8 cellular contexts compared by ENCODE assay signal in the genomic region with DNA sequence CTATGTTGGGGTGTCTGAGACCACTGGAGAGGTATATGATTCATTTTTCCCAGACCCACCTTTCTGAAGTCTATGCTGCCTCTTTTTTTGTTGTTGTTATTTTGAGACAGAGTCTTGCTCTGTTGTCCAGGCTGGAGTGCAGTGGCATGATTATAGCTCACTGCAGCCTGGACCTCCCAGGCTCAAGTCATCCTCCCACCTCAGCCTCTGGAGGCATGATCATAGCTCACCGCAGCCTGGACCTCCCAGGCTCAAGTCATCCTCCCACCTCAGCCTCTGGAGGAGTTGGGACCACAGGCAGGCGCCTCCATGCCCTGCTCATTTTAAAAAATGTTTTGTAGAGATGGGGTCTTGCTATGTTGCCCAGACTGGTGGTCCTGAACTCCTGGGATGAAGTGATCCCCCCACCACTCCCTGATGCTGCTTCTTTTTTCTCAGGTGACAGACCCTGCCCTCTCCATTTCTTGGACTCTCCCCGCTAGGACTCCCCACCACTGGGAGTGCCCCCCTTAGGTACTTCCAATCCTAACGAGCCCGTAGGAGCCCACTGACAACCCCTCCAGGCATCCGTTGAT. TPM values are rescaled to one million over a fixed set of nuclear protein-coding genes. Genes with fewer than 3 reads are reported as not detected.
DNase-seq lines count a peak whose midpoint lies in the region; ATAC-seq, FAIRE-seq and TF ChIP-seq lines count a peak whose summit lies in the region.

No MANE protein-coding gene starts in this region.

- H3K27me3 ChIP-seq in CD4-positive, alpha-beta T cell (ENCODE audit: control insufficient read depth, insufficient read depth, low read length) = no peaks in the 10 kb centered on the region
- H3K27me3 ChIP-seq in PC-9 (ENCODE audit: insufficient read depth, low read depth) (no peaks in the 10 kb centered on the region), endothelial cell of umbilical vein (ENCODE audit: control insufficient read depth in 2 of 2, insufficient read depth in 2 of 2, low read length in 2 of 2) (no peaks in the 10 kb centered on the region)

- POLR2A ChIA-PET in CD4-positive, alpha-beta T cell (lab: Charles Lee) = interaction anchor here (0.6 kb wide), 2 partner anchors 307 to 310 kb away, joined by 3 read pairs; no protein-coding TSS in a partner anchor
- POLR2A ChIA-PET in PC-9 (lab: Charles Lee; ENCODE audit: unreplicated experiment) (interaction anchor here (0.6 kb wide), 1 partner anchor 158 kb away, joined by 18 read pairs; no protein-coding TSS in a partner anchor), endothelial cell of umbilical vein (lab: Charles Lee) (no interaction called here)

- peaks cover 60% of the 10 kb centered on the region for H3F3A ChIP-seq in PC-9 (ENCODE audit: insufficient read depth, low read depth)

- H3K9ac ChIP-seq in endothelial cell of umbilical vein (replicated peaks; ENCODE audit: extremely low read depth, insufficient read depth, low read length) = no peak overlapping the region

- peaks cover 68% of the 10 kb centered on the region for H3K36me3 Mint-ChIP-seq in CD4-positive, alpha-beta T cell (ENCODE audit: low read depth)
- no peaks in the 10 kb centered on the region for H3K36me3 Mint-ChIP-seq in osteocyte (ENCODE audit: unreplicated experiment)

- no peak for ATAC-seq in CD4-positive, alpha-beta T cell (ENCODE audit: poor library complexity)
- no peak for ATAC-seq in left colon

- no peaks in the 10 kb centered on the region for H3K9me3 ChIP-seq in CD4-positive, alpha-beta T cell (ENCODE audit: control insufficient read depth, low read length)
- H3K9me3 ChIP-seq in PC-9 (ENCODE audit: insufficient read depth, low read depth) (no peaks in the 10 kb centered on the region), endothelial cell of umbilical vein (replicated peaks; ENCODE audit: control insufficient read depth, insufficient read depth, low read length) (no peaks in the 10 kb centered on the region)

- H3K4me3 ChIP-seq in PC-9 = peak overlapping the region; percentile 81
- H3K4me3 ChIP-seq in endothelial cell of umbilical vein (replicated peaks in 1 of 3; ENCODE audit: insufficient read depth in 1 of 3, low read depth in 1 of 3, low read length in 3 of 3) = peak overlapping the region in 2 of 3 experiments; percentile 79 to 88

- H3K9me2 ChIP-seq in PC-9 (ENCODE audit: insufficient read depth) = no peaks in the 10 kb centered on the region

- dilution Hi-C loops in endothelial cell of umbilical vein (cut with MboI; ENCODE audit: extremely low pct_ligation_motif_present, low sequenced_read_pairs) = no loop called here

- CTCF ChIA-PET in CD4-positive, alpha-beta T cell (lab: Charles Lee) = interaction anchor here (1.1 kb wide), 1 partner anchor 40 kb away, joined by 3 read pairs; no protein-coding TSS in a partner anchor
- CTCF ChIA-PET in PC-9 (lab: Charles Lee) = interaction anchor here (0.7 kb wide), 1 partner anchor 156 kb away, joined by 4 read pairs; no protein-coding TSS in a partner anchor
- CTCF ChIA-PET in endothelial cell of umbilical vein (lab: Charles Lee) = no interaction called here

- peak overlapping the region; percentile 98 for H3K4me2 ChIP-seq in PC-9
- H3K4me2 ChIP-seq in endothelial cell of umbilical vein (ENCODE audit: insufficient read depth, low read length) = peak overlapping the region; percentile 90

- H3K4me3 Mint-ChIP-seq in CD4-positive, alpha-beta T cell = peak overlapping the region; percentile 84
- H3K4me3 Mint-ChIP-seq in osteocyte (ENCODE audit: unreplicated experiment) = peak overlapping the region; percentile 89

- H3K79me2 ChIP-seq in PC-9 (ENCODE audit: low read depth) = peaks cover 53% of the 10 kb centered on the region
- H3K79me2 ChIP-seq in endothelial cell of umbilical vein (ENCODE audit: control insufficient read depth, insufficient read depth, low read length) = peaks cover 28% of the 10 kb centered on the region

- H3K27me3 Mint-ChIP-seq in CD4-positive, alpha-beta T cell = no peaks in the 10 kb centered on the region
- no peaks in the 10 kb centered on the region for H3K27me3 Mint-ChIP-seq in osteocyte (ENCODE audit: unreplicated experiment)

- no peak for FAIRE-seq in endothelial cell of umbilical vein (lab: Jason Lieb, UNC)

- H3K4me1 Mint-ChIP-seq in CD4-positive, alpha-beta T cell (ENCODE audit: low read depth) = peaks cover 55% of the 10 kb centered on the region
- peaks cover 33% of the 10 kb centered on the region for H3K4me1 Mint-ChIP-seq in osteocyte (ENCODE audit: unreplicated experiment)

- peaks cover 64% of the 10 kb centered on the region for H3K4me1 ChIP-seq in PC-9 (replicated peaks; ENCODE audit: insufficient read depth)
- H3K4me1 ChIP-seq in endothelial cell of umbilical vein (ENCODE audit: control insufficient read depth, extremely low read depth, insufficient read depth, low read length) = peaks cover 23% of the 10 kb centered on the region

- H4K20me1 ChIP-seq in PC-9 (ENCODE audit: insufficient read depth) (peaks cover 10% of the 10 kb centered on the region; the same call in 1 of the 2 replicates), endothelial cell of umbilical vein (replicated peaks; ENCODE audit: control insufficient read depth, extremely low read depth, insufficient read depth, low read length) (no peaks in the 10 kb centered on the region)

- no peaks in the 10 kb centered on the region for H3K9me1 ChIP-seq in endothelial cell of umbilical vein (replicated peaks; ENCODE audit: control insufficient read depth, extremely low read depth, insufficient read depth, low read length)

- H3K27ac Mint-ChIP-seq in CD4-positive, alpha-beta T cell = peak overlapping the region; percentile 76
- H3K27ac Mint-ChIP-seq in osteocyte (ENCODE audit: unreplicated experiment) = peak overlapping the region; percentile 50

- BruUV-seq in PC-9 (replicated peaks; lab: Mats Ljungman, UMichigan) = no TSS peak
- BruUV-seq in endothelial cell of umbilical vein (replicated peaks; lab: Mats Ljungman, UMichigan) = no TSS peak

- DNase-seq in CD4-positive, alpha-beta T cell = no peak
- DNase-seq in PC-9 = peak in 1 of 2 experiments; percentile 11
- DNase-seq in endothelial cell of umbilical vein (ENCODE audit: low read depth, low spot score) = no peak
- no peak for DNase-seq in osteocyte (ENCODE audit: extremely low spot score, unreplicated experiment)
- DNase-seq in NOMO-1 treated with dmso at 0.1 percent for 144 hours (lab: John Stamatoyannopoulos, UW; ENCODE audit: unreplicated experiment) = no peak
- DNase-seq in left colon = no peak
- no peak for DNase-seq in NCI-H1436 treated with DMSO at 0.1 percent for 48 hours (lab: John Stamatoyannopoulos, UW)
- DNase-seq in HCEC 1CT = no peak

- TF ChIP-seq POLR2A in endothelial cell of umbilical vein (IDR thresholded peaks at IDR 0.05; ENCODE audit: low read depth, low read length) = no peak

- H3K9me3 Mint-ChIP-seq in CD4-positive, alpha-beta T cell = no peaks in the 10 kb centered on the region
- no peaks in the 10 kb centered on the region for H3K9me3 Mint-ChIP-seq in osteocyte (ENCODE audit: unreplicated experiment)

- H2AFZ ChIP-seq in PC-9 (no peak overlapping the region), endothelial cell of umbilical vein (ENCODE audit: low read depth, low read length) (peak overlapping the region; percentile 95)

- no peak for TF ChIP-seq CTCF in CD4-positive, alpha-beta T cell (IDR thresholded peaks at IDR 0.05)
- TF ChIP-seq CTCF in PC-9 (conservative IDR thresholded peaks at IDR 0.05) = no peak
- no peak for TF ChIP-seq CTCF in endothelial cell of umbilical vein (IDR thresholded peaks at IDR 0.05; ENCODE audit: extremely low read depth in 1 of 2, insufficient read depth in 1 of 2, low read depth in 1 of 2, low read length in 2 of 2)
- no peak for TF ChIP-seq CTCF in osteocyte (IDR thresholded peaks at IDR 0.05)

- H3K36me3 ChIP-seq in PC-9 (ENCODE audit: low read depth) = no peaks in the 10 kb centered on the region
- no peaks in the 10 kb centered on the region for H3K36me3 ChIP-seq in endothelial cell of umbilical vein (ENCODE audit: control insufficient read depth in 2 of 2, extremely low read depth in 1 of 2, insufficient read depth in 2 of 2, low read length in 2 of 2)

- H3K27ac ChIP-seq in CD4-positive, alpha-beta T cell (ENCODE audit: low read depth, low read length) = peak overlapping the region; percentile 57
- 0 out of 2 replicates have a peak overlapping the region, but pooled peaks have one; percentile 10 for H3K27ac ChIP-seq in PC-9
- H3K27ac ChIP-seq in endothelial cell of umbilical vein (ENCODE audit: insufficient read depth, low read depth, low read length) = no peak overlapping the region

- intact Hi-C loops in CD4-positive, alpha-beta T cell (cut with DNase I, micrococcal nuclease) = loop anchor here in 1 of 2 experiments (5.0 kb wide), 1 partner anchor 42 kb away; no protein-coding TSS in a partner anchor
- intact Hi-C loops in PC-9 (cut with micrococcal nuclease; ENCODE audit: unreplicated experiment) (loop anchor here (10.0 kb wide), 1 partner anchor 141 kb away; a partner anchor contains a TSS), endothelial cell of umbilical vein (cut with micrococcal nuclease) (loop anchor here (5.0 kb wide), 1 partner anchor 138 kb away; no protein-coding TSS in a partner anchor), left colon (cut with DNase I, micrococcal nuclease) (no loop called here)

TF ChIP-seq in endothelial cell of umbilical vein, 7 proteins besides CTCF, POLR2A, EP300 and RAD21 (continues in another document):
- TF ChIP-seq GATA2 (IDR thresholded peaks at IDR 0.05; ENCODE audit: insufficient read depth, insufficient read length, low read depth, low read length) (no peak), FOS (IDR thresholded peaks at IDR 0.05; ENCODE audit: borderline replicate concordance, insufficient read depth, low read length) (no peak), JUN (IDR thresholded peaks at IDR 0.05; ENCODE audit: borderline replicate concordance, insufficient read depth, insufficient read length, low read depth) (no peak), EZH2 (IDR thresholded peaks at IDR 0.05; ENCODE audit: borderline replicate concordance, low read depth, low read length, severe bottlenecking) (no peak), MYC (IDR thresholded peaks at IDR 0.05; ENCODE audit: low read depth, low read length) (no peak)

RNA-seq across cellular contexts. Expression of a gene that starts 45.3 kb away (rescaled TPM):
- total RNA-seq in CD4-positive, alpha-beta T cell = 100 to 1,000 TPM; 121 TPM
- total RNA-seq in PC-9 (2021) (58.2 and 77.4 TPM in 2 replicates), endothelial cell of umbilical vein (24.3 and 30.7 TPM in 2 replicates), osteocyte (42.6 and 45.1 TPM in 2 replicates), left colon (100 to 1,000 TPM in 1 of 2 donors, 10 to 100 TPM in 1; 78.3 to 106 TPM)
- 10.5 and 12.1 TPM in 2 replicates for polyA plus RNA-seq in endothelial cell of umbilical vein
- 8.6 and 9.9 TPM in 2 replicates for polyA plus RNA-seq in endothelial cell of umbilical vein (2011; cell fraction: cytosol; rRNA removed)
- 21.2 and 22.8 TPM in 2 replicates for polyA plus RNA-seq in endothelial cell of umbilical vein (2011; cell fraction: nucleus; rRNA removed)
- polyA plus RNA-seq in endothelial cell of umbilical vein (2012) = 17.2 and 25.3 TPM in 2 replicates
- polyA minus RNA-seq in endothelial cell of umbilical vein = 10.1 and 13.4 TPM in 2 replicates
- 11.0 TPM for polyA minus RNA-seq in endothelial cell of umbilical vein (2011; cell fraction: cytosol; rRNA and poly(A)+ RNA removed)
- 10.8 and 15.3 TPM in 2 replicates for polyA minus RNA-seq in endothelial cell of umbilical vein (2011; cell fraction: nucleus; rRNA and poly(A)+ RNA removed)

Comparison
In these comparisons a context has a peak if more than half of its experiments do, and no peak if none do; other contexts are left out.
1. intact Hi-C loops: an anchor here in PC-9 (10.0 kb wide) and endothelial cell of umbilical vein (5.0 kb wide); none called in left colon.